ENCODE assay signal across 1 cellular context in the genomic region with DNA sequence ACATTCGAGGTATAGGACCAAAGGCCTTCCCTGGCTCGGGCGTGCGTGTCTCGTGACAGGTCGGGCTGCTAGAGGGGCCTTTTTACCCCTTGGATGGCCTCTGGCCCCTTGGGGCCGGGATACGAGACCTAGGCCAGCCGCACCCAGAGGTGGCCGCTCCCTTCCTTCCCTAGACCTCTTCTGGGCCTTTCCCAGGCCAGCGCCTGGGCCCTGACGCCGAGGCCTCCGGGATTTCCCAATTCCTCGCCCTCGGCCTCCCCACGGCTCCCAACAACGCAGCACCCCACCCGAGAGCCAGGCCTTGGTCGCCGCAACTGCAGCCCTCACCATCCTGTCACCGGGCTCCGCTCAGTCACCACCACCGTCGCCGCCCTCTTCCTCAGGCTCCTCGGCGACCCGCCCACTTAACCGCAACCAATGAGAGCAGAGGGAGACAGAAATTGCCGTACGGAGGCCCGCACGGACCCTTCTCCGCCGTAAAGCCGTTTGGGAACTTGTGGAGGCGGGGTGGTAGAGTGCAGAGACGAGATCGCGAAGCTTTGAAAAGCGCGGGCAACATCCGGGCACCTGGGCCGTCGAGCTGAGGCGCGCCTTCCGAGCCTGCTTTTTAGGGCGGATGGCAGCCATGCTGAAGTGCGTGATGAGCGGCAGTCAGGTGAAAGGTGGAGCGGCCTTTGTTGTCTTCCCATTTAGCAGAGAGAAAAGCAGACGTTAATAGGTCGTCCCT.
TF ChIP-seq lines count a peak whose summit lies in the region.

A gene (plus strand): TSS at position 610 of the 727 bp plus-strand sequence. CDS start 7 bp downstream, at position 617.
A gene (minus strand): TSS at position 390 of the 727 bp plus-strand sequence. CDS start 60 bp downstream, at position 330.

TF ChIP-seq in HepG2, 621 proteins besides CTCF, POLR2A, EP300 and RAD21 (continued from another document and continues in another):
- TF ChIP-seq, protein P1, sequence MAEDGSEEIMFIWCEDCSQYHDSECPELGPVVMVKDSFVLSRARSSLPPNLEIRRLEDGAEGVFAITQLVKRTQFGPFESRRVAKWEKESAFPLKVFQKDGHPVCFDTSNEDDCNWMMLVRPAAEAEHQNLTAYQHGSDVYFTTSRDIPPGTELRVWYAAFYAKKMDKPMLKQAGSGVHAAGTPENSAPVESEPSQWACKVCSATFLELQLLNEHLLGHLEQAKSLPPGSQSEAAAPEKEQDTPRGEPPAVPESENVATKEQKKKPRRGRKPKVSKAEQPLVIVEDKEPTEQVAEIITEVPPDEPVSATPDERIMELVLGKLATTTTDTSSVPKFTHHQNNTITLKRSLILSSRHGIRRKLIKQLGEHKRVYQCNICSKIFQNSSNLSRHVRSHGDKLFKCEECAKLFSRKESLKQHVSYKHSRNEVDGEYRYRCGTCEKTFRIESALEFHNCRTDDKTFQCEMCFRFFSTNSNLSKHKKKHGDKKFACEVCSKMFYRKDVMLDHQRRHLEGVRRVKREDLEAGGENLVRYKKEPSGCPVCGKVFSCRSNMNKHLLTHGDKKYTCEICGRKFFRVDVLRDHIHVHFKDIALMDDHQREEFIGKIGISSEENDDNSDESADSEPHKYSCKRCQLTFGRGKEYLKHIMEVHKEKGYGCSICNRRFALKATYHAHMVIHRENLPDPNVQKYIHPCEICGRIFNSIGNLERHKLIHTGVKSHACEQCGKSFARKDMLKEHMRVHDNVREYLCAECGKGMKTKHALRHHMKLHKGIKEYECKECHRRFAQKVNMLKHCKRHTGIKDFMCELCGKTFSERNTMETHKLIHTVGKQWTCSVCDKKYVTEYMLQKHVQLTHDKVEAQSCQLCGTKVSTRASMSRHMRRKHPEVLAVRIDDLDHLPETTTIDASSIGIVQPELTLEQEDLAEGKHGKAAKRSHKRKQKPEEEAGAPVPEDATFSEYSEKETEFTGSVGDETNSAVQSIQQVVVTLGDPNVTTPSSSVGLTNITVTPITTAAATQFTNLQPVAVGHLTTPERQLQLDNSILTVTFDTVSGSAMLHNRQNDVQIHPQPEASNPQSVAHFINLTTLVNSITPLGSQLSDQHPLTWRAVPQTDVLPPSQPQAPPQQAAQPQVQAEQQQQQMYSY (CRISPR knock-in tag; IDR thresholded peaks at IDR 0.05), result peak; percentile 20; the same call in 1 of the 2 replicates
- TF ChIP-seq, protein P2, sequence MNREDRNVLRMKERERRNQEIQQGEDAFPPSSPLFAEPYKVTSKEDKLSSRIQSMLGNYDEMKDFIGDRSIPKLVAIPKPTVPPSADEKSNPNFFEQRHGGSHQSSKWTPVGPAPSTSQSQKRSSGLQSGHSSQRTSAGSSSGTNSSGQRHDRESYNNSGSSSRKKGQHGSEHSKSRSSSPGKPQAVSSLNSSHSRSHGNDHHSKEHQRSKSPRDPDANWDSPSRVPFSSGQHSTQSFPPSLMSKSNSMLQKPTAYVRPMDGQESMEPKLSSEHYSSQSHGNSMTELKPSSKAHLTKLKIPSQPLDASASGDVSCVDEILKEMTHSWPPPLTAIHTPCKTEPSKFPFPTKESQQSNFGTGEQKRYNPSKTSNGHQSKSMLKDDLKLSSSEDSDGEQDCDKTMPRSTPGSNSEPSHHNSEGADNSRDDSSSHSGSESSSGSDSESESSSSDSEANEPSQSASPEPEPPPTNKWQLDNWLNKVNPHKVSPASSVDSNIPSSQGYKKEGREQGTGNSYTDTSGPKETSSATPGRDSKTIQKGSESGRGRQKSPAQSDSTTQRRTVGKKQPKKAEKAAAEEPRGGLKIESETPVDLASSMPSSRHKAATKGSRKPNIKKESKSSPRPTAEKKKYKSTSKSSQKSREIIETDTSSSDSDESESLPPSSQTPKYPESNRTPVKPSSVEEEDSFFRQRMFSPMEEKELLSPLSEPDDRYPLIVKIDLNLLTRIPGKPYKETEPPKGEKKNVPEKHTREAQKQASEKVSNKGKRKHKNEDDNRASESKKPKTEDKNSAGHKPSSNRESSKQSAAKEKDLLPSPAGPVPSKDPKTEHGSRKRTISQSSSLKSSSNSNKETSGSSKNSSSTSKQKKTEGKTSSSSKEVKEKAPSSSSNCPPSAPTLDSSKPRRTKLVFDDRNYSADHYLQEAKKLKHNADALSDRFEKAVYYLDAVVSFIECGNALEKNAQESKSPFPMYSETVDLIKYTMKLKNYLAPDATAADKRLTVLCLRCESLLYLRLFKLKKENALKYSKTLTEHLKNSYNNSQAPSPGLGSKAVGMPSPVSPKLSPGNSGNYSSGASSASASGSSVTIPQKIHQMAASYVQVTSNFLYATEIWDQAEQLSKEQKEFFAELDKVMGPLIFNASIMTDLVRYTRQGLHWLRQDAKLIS (CRISPR knock-in tag; IDR thresholded peaks at IDR 0.05), result no peak
- peak; percentile 60; the same call in 1 of the 2 replicates for TF ChIP-seq EHMT2 (IDR thresholded peaks at IDR 0.05; ENCODE audit: borderline replicate concordance, low read depth, low read length)
- peak; percentile 79 for TF ChIP-seq CHD2 (IDR thresholded peaks at IDR 0.05; ENCODE audit: low read depth, low read length)
- no peak for TF ChIP-seq MAFF (IDR thresholded peaks at IDR 0.05; ENCODE audit: low read depth, low read length)
- TF ChIP-seq ARNT (IDR thresholded peaks at IDR 0.05), result no peak
- peak; percentile 55 for TF ChIP-seq TEAD3 (CRISPR knock-in tag; optimal IDR thresholded peaks at IDR 0.05; ENCODE audit: borderline replicate concordance)
- no peak for TF ChIP-seq ELF4 (CRISPR knock-in tag; IDR thresholded peaks at IDR 0.05; ENCODE audit: borderline replicate concordance)
- TF ChIP-seq TAF1 (CRISPR knock-in tag; IDR thresholded peaks at IDR 0.05), result peak; percentile 91
- TF ChIP-seq ZNF776 (CRISPR knock-in tag; IDR thresholded peaks at IDR 0.05), result peak; percentile 91
- no peak for TF ChIP-seq FOXP1 (IDR thresholded peaks at IDR 0.05)
- TF ChIP-seq FOXP1 (CRISPR knock-in tag; IDR thresholded peaks at IDR 0.05), result no peak
- TF ChIP-seq, protein P3, sequence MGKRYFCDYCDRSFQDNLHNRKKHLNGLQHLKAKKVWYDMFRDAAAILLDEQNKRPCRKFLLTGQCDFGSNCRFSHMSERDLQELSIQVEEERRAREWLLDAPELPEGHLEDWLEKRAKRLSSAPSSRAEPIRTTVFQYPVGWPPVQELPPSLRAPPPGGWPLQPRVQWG (CRISPR knock-in tag; IDR thresholded peaks at IDR 0.05; ENCODE audit: borderline replicate concordance, low read depth), result no peak
- peak; percentile 97 for TF ChIP-seq HOXA3 (CRISPR knock-in tag; IDR thresholded peaks at IDR 0.05)
- TF ChIP-seq SNAPC2 (CRISPR knock-in tag; IDR thresholded peaks at IDR 0.05), result peak; percentile 89; the same call in 1 of the 2 replicates
- TF ChIP-seq CEBPB (IDR thresholded peaks at IDR 0.05; ENCODE audit: borderline replicate concordance, low read depth, low read length), result no peak
- TF ChIP-seq NR2F6 (IDR thresholded peaks at IDR 0.05), result peak; percentile 23; the same call in 1 of the 2 replicates
- peak; percentile 69 for TF ChIP-seq NR2F6 (CRISPR knock-in tag; IDR thresholded peaks at IDR 0.05)
- TF ChIP-seq, protein P4, sequence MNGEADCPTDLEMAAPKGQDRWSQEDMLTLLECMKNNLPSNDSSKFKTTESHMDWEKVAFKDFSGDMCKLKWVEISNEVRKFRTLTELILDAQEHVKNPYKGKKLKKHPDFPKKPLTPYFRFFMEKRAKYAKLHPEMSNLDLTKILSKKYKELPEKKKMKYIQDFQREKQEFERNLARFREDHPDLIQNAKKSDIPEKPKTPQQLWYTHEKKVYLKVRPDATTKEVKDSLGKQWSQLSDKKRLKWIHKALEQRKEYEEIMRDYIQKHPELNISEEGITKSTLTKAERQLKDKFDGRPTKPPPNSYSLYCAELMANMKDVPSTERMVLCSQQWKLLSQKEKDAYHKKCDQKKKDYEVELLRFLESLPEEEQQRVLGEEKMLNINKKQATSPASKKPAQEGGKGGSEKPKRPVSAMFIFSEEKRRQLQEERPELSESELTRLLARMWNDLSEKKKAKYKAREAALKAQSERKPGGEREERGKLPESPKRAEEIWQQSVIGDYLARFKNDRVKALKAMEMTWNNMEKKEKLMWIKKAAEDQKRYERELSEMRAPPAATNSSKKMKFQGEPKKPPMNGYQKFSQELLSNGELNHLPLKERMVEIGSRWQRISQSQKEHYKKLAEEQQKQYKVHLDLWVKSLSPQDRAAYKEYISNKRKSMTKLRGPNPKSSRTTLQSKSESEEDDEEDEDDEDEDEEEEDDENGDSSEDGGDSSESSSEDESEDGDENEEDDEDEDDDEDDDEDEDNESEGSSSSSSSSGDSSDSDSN (CRISPR knock-in tag; IDR thresholded peaks at IDR 0.05), result peak; percentile 89
- TF ChIP-seq ERF (CRISPR knock-in tag; IDR thresholded peaks at IDR 0.05), result peak; percentile 98
- TF ChIP-seq RXRA (CRISPR knock-in tag; IDR thresholded peaks at IDR 0.05), result peak; percentile 82
- TF ChIP-seq ONECUT2 (CRISPR knock-in tag; IDR thresholded peaks at IDR 0.05), result no peak
- no peak for TF ChIP-seq JDP2 (CRISPR knock-in tag; IDR thresholded peaks at IDR 0.05; ENCODE audit: borderline replicate concordance)
- peak; percentile 81 for TF ChIP-seq ZNF333 (CRISPR knock-in tag; IDR thresholded peaks at IDR 0.05; ENCODE audit: borderline replicate concordance)
- TF ChIP-seq, protein P5, sequence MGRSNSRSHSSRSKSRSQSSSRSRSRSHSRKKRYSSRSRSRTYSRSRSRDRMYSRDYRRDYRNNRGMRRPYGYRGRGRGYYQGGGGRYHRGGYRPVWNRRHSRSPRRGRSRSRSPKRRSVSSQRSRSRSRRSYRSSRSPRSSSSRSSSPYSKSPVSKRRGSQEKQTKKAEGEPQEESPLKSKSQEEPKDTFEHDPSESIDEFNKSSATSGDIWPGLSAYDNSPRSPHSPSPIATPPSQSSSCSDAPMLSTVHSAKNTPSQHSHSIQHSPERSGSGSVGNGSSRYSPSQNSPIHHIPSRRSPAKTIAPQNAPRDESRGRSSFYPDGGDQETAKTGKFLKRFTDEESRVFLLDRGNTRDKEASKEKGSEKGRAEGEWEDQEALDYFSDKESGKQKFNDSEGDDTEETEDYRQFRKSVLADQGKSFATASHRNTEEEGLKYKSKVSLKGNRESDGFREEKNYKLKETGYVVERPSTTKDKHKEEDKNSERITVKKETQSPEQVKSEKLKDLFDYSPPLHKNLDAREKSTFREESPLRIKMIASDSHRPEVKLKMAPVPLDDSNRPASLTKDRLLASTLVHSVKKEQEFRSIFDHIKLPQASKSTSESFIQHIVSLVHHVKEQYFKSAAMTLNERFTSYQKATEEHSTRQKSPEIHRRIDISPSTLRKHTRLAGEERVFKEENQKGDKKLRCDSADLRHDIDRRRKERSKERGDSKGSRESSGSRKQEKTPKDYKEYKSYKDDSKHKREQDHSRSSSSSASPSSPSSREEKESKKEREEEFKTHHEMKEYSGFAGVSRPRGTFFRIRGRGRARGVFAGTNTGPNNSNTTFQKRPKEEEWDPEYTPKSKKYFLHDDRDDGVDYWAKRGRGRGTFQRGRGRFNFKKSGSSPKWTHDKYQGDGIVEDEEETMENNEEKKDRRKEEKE (IDR thresholded peaks at IDR 0.05), result no peak
- TF ChIP-seq, protein P6, sequence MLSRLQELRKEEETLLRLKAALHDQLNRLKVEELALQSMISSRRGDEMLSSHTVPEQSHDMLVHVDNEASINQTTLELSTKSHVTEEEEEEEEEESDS (CRISPR knock-in tag; IDR thresholded peaks at IDR 0.05; ENCODE audit: borderline replicate concordance), result peak; percentile 94; the same call in 1 of the 2 replicates
- TF ChIP-seq AGO1 (IDR thresholded peaks at IDR 0.05; ENCODE audit: low read depth, low read length, poor library complexity, severe bottlenecking), result peak; percentile 51
- TF ChIP-seq ZNF124 (CRISPR knock-in tag; IDR thresholded peaks at IDR 0.05), result peak; percentile 82
- TF ChIP-seq GATA4 (IDR thresholded peaks at IDR 0.05; ENCODE audit: borderline replicate concordance, low read depth), result no peak
- TF ChIP-seq, protein P7, sequence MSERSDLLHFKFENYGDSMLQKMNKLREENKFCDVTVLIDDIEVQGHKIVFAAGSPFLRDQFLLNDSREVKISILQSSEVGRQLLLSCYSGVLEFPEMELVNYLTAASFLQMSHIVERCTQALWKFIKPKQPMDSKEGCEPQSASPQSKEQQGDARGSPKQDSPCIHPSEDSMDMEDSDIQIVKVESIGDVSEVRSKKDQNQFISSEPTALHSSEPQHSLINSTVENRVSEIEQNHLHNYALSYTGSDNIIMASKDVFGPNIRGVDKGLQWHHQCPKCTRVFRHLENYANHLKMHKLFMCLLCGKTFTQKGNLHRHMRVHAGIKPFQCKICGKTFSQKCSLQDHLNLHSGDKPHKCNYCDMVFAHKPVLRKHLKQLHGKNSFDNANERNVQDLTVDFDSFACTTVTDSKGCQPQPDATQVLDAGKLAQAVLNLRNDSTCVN (CRISPR knock-in tag; IDR thresholded peaks at IDR 0.05; ENCODE audit: borderline replicate concordance), result peak; percentile 78; the same call in 1 of the 2 replicates
- TF ChIP-seq ZNF720 (CRISPR knock-in tag; IDR thresholded peaks at IDR 0.05), result 0 out of 2 replicates have a peak, but pooled peaks have one; percentile 66
- TF ChIP-seq MXD4 (CRISPR knock-in tag; IDR thresholded peaks at IDR 0.05), result peak; percentile 89; the same call in 1 of the 2 replicates
- 0 out of 2 replicates have a peak, but pooled peaks have one; percentile 41 for TF ChIP-seq DNMT1 (CRISPR knock-in tag; IDR thresholded peaks at IDR 0.05)
- peak; percentile 89 for TF ChIP-seq ZNF616 (CRISPR knock-in tag; IDR thresholded peaks at IDR 0.05; ENCODE audit: low read depth)
- TF ChIP-seq ZKSCAN1 (IDR thresholded peaks at IDR 0.05; ENCODE audit: low read length), result no peak
- peak; percentile 93 for TF ChIP-seq ZNF350 (CRISPR knock-in tag; IDR thresholded peaks at IDR 0.05; ENCODE audit: borderline replicate concordance, low read depth)
- TF ChIP-seq, protein P8, sequence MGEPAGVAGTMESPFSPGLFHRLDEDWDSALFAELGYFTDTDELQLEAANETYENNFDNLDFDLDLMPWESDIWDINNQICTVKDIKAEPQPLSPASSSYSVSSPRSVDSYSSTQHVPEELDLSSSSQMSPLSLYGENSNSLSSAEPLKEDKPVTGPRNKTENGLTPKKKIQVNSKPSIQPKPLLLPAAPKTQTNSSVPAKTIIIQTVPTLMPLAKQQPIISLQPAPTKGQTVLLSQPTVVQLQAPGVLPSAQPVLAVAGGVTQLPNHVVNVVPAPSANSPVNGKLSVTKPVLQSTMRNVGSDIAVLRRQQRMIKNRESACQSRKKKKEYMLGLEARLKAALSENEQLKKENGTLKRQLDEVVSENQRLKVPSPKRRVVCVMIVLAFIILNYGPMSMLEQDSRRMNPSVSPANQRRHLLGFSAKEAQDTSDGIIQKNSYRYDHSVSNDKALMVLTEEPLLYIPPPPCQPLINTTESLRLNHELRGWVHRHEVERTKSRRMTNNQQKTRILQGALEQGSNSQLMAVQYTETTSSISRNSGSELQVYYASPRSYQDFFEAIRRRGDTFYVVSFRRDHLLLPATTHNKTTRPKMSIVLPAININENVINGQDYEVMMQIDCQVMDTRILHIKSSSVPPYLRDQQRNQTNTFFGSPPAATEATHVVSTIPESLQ (CRISPR knock-in tag; conservative IDR thresholded peaks at IDR 0.05), result no peak
